ENCODE assay signal across 1 cellular context in genomic region chr5:138752951-138753793, GRCh38.
TF ChIP-seq lines count a peak whose summit lies in the region.

Gene CTNNA1, plus strand, starts transcription at chr5:138753425. Its CDS starts 28,500 bp downstream, at chr5:138781925.

TF ChIP-seq in K562, 482 proteins besides CTCF, POLR2A, EP300 and RAD21 (continued from another document and continues in another):
- TF ChIP-seq NR2C2 (CRISPR knock-in tag; IDR thresholded peaks at IDR 0.05) (no peak), NR2C2 (tag; IDR thresholded peaks at IDR 0.05) (peak; percentile 22), ELF1 (tag; IDR thresholded peaks at IDR 0.05) (peak; percentile 36; the same call in 1 of the 2 replicates), NEUROD1 (IDR thresholded peaks at IDR 0.05; ENCODE audit: borderline replicate concordance, low read depth, low read length, partially characterized antibody) (peak; percentile 87), BRD4 (IDR thresholded peaks at IDR 0.05) (no peak), ZBTB26 (CRISPR knock-in tag; IDR thresholded peaks at IDR 0.05) (no peak), RREB1 (CRISPR knock-in tag; IDR thresholded peaks at IDR 0.05) (0 out of 2 replicates have a peak, but pooled peaks have one; percentile 53), ZBTB17 (CRISPR knock-in tag; IDR thresholded peaks at IDR 0.05) (peak; percentile 64), ZNF263 (CRISPR knock-in tag; IDR thresholded peaks at IDR 0.05; ENCODE audit: borderline replicate concordance) (0 out of 2 replicates have a peak, but pooled peaks have one; percentile 39), MAZ (CRISPR knock-in tag; conservative IDR thresholded peaks at IDR 0.05 in 1 of 2, IDR thresholded peaks at IDR 0.05 in 1 of 2) (peak; percentile 96 to 98; a peak in 3 of 4 replicates), THRA (IDR thresholded peaks at IDR 0.05) (no peak), ID3 (CRISPR knock-in tag; IDR thresholded peaks at IDR 0.05) (no peak), ID3 (tag; IDR thresholded peaks at IDR 0.05) (peak; percentile 50; the same call in 1 of the 2 replicates), YBX1 (IDR thresholded peaks at IDR 0.05) (no peak), CREM (IDR thresholded peaks at IDR 0.05; ENCODE audit: low read depth) (peak; percentile 15; the same call in 1 of the 2 replicates), ZNF253 (CRISPR knock-in tag; conservative IDR thresholded peaks at IDR 0.05) (no peak), GATAD2B (IDR thresholded peaks at IDR 0.05; ENCODE audit: borderline replicate concordance) (peak; percentile 51; the same call in 1 of the 2 replicates), VEZF1 (CRISPR knock-in tag; IDR thresholded peaks at IDR 0.05) (peak; percentile 98), ZEB2 (IDR thresholded peaks at IDR 0.05) (peak; percentile 98), NBN (IDR thresholded peaks at IDR 0.05; ENCODE audit: low read depth) (0 out of 2 replicates have a peak, but pooled peaks have one; percentile 64), HDAC3 (IDR thresholded peaks at IDR 0.05; ENCODE audit: borderline replicate concordance, partially characterized antibody) (no peak), JUN (IDR thresholded peaks at IDR 0.05; ENCODE audit: borderline replicate concordance, low read depth, low read length) (no peak), JUN (CRISPR knock-in tag; IDR thresholded peaks at IDR 0.05; ENCODE audit: borderline replicate concordance) (peak; percentile 12; the same call in 1 of the 2 replicates), ZNF778 (CRISPR knock-in tag; IDR thresholded peaks at IDR 0.05) (no peak), IFI16 (CRISPR knock-in tag; IDR thresholded peaks at IDR 0.05) (no peak), NFRKB (IDR thresholded peaks at IDR 0.05; ENCODE audit: low read depth) (no peak), RBM22 (IDR thresholded peaks at IDR 0.05; ENCODE audit: low read depth, low read length, poor library complexity, severe bottlenecking) (no peak), AFF4 (CRISPR knock-in tag; IDR thresholded peaks at IDR 0.05) (0 out of 2 replicates have a peak, but pooled peaks have one; percentile 23), ATF3 (IDR thresholded peaks at IDR 0.05) (peak; percentile 94), ATF3 (CRISPR knock-in tag; conservative IDR thresholded peaks at IDR 0.05) (no peak), E2F3 (CRISPR knock-in tag; IDR thresholded peaks at IDR 0.05) (peak; percentile 42; the same call in 1 of the 2 replicates), CTBP1 (IDR thresholded peaks at IDR 0.05; ENCODE audit: borderline replicate concordance) (peak; percentile 74), RB1 (IDR thresholded peaks at IDR 0.05; ENCODE audit: low read depth) (peak; percentile 55), JUNB (CRISPR knock-in tag; conservative IDR thresholded peaks at IDR 0.05) (0 out of 2 replicates have a peak, but pooled peaks have one; percentile 48), ATF7 (IDR thresholded peaks at IDR 0.05) (peak; percentile 41; the same call in 1 of the 2 replicates), CEBPB (tag; IDR thresholded peaks at IDR 0.05) (no peak), ZBTB9 (CRISPR knock-in tag; IDR thresholded peaks at IDR 0.05) (peak; percentile 45), EZH2 (IDR thresholded peaks at IDR 0.05; ENCODE audit: borderline replicate concordance, low read depth, low read length) (no peak), KDM2B (CRISPR knock-in tag; IDR thresholded peaks at IDR 0.05) (no peak; the same call in 1 of the 2 replicates), TRIM28 (IDR thresholded peaks at IDR 0.05) (no peak), CREB3 (tag; conservative IDR thresholded peaks at IDR 0.05; ENCODE audit: low read depth) (no peak), ERF (CRISPR knock-in tag; IDR thresholded peaks at IDR 0.05) (no peak), ESRRA (IDR thresholded peaks at IDR 0.05; ENCODE audit: borderline replicate concordance, low read depth) (peak; percentile 26; the same call in 1 of the 2 replicates), E2F6 (IDR thresholded peaks at IDR 0.05; ENCODE audit: borderline replicate concordance in 1 of 2, extremely low read depth in 1 of 2, insufficient read depth in 1 of 2, insufficient read length in 1 of 2, low read depth in 1 of 2, low read length in 1 of 2, poor library complexity in 1 of 2, severe bottlenecking in 1 of 2) (peak; percentile 4 to 14), ADNP (tag; IDR thresholded peaks at IDR 0.05) (no peak), DDX20 (tag; IDR thresholded peaks at IDR 0.05; ENCODE audit: low read depth) (no peak)
